23 cellular contexts compared by ENCODE assay signal in the genomic region with DNA sequence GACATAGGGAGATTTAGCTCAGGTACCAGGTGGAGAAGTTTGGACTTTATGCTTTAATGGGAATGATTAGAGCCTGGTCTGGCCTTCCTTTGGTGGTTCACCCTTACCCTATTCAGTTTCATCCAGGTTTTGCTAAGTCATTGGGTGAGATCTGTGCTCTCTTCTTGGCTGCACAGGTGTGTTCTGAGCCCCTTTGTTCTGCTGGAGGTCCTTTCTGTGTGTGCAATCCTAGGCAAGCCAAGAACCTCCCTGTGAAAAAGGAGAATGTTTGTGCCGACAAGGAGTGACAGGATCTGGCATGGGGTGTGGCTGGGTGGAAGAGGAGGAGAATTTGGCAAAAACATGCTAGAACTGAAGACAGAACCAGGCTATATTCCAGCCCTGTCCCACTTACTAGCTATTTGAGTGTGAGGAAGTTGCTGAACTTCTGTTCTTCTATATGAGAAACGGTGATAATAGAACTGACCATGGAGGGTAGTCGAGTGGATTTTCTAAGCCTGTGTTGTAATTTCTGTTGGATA. TPM values are rescaled to one million over a fixed set of nuclear protein-coding genes. Genes with fewer than 3 reads are reported as not detected.
DNase-seq lines count a peak whose midpoint lies in the region; ATAC-seq and TF ChIP-seq lines count a peak whose summit lies in the region.
"Had no signal": no experiment of that assay in that cellular context is flagged by ENCODE, and none has a peak within 500 bp of the region (broad histone marks: within the 10 kb centered on the region; RNA-seq: fewer than 3 reads in every experiment).

No MANE protein-coding gene starts in this region.

- H3K27ac ChIP-seq in right atrium auricular region (no peak overlapping the region), esophagus (ENCODE audit: low read depth in 2 of 2, low read length in 1 of 2) (peak overlapping the region; percentile 61 to 63), left ventricle myocardium inferior (replicated peaks) (peak overlapping the region; percentile 32)
- H3K27ac ChIP-seq: HL-60, Peyer's patch had no signal

- H3K9me3 ChIP-seq in right atrium auricular region (no peaks in the 10 kb centered on the region), esophagus (ENCODE audit: control insufficient read depth in 2 of 2, insufficient read depth in 1 of 2, low read depth in 1 of 2, low read length in 1 of 2) (no peaks in the 10 kb centered on the region), left ventricle myocardium inferior (replicated peaks) (no peaks in the 10 kb centered on the region)
- H3K9me3 ChIP-seq: BE2C, Peyer's patch had no signal

- H3K36me3 Mint-ChIP-seq in effector memory CD8-positive, alpha-beta T cell (ENCODE audit: insufficient read depth) = no peaks in the 10 kb centered on the region
- H3K36me3 Mint-ChIP-seq: CD4-positive, CD25-positive, alpha-beta regulatory T cell had no signal

- DNase-seq in Right ventricle myocardium inferior (ENCODE audit: missing footprints) (no peak), right atrium auricular region (ENCODE audit: low spot score) (no peak), left ventricle myocardium inferior (no peak), superior temporal gyrus (ENCODE audit: extremely low spot score) (peak; percentile 1), cerebellar nuclear complex (lab: John Stamatoyannopoulos, UW) (no peak), NCI-H526 treated with DMSO at 0.1 percent for 48 hours (lab: John Stamatoyannopoulos, UW) (no peak)
- no peak for DNase-seq in effector memory CD8-positive, alpha-beta T cell
- DNase-seq: 8988T; BE2C; CD4-positive, CD25-positive, alpha-beta regulatory T cell; COR-L47; DMS 273 treated with DMSO at 0.1 percent for 48 hours; HCEC 1CT; NCI-H1092 treated with DMSO at 0.1 percent for 48 hours; NCI-H2081; NCI-H2171 treated with DMSO at 0.1 percent for 48 hours; NCI-H446 treated with DMSO at 0.1 percent for 48 hours; Peyer's patch had no signal

- no peaks in the 10 kb centered on the region for H3K9me3 Mint-ChIP-seq in effector memory CD8-positive, alpha-beta T cell
- H3K9me3 Mint-ChIP-seq: GM23338 had no signal

- no peaks in the 10 kb centered on the region for H3K4me1 Mint-ChIP-seq in effector memory CD8-positive, alpha-beta T cell (ENCODE audit: low read depth in 2 of 2)
- H3K4me1 Mint-ChIP-seq: CD4-positive, CD25-positive, alpha-beta regulatory T cell; GM23338 had no signal

- WGBS in esophagus, 2 donors = 48 to 58% methylated on average over 3 of the region's 3 CpGs

- H3K27me3 ChIP-seq in right atrium auricular region (no peaks in the 10 kb centered on the region), esophagus (ENCODE audit: control insufficient read depth in 1 of 2, insufficient read depth in 2 of 2, low read length in 2 of 2) (no peaks in the 10 kb centered on the region), left ventricle myocardium inferior (ENCODE audit: low read depth) (peaks cover 9% of the 10 kb centered on the region)
- H3K27me3 ChIP-seq: BE2C, Peyer's patch had no signal

- H3K27ac Mint-ChIP-seq in effector memory CD8-positive, alpha-beta T cell = no peak overlapping the region
- H3K27ac Mint-ChIP-seq: CD4-positive, CD25-positive, alpha-beta regulatory T cell; GM23338 had no signal

- peak; percentile 45 for ATAC-seq in Right ventricle myocardium inferior
- no peak for ATAC-seq in effector memory CD8-positive, alpha-beta T cell (replicated peaks)
- ATAC-seq: GM23338 had no signal

- peaks cover 44 to 60% of the 10 kb centered on the region in 2 donors for H3K27me3 Mint-ChIP-seq in effector memory CD8-positive, alpha-beta T cell

- TF ChIP-seq CTCF in right atrium auricular region (IDR thresholded peaks at IDR 0.05) = no peak
- TF ChIP-seq CTCF in left ventricle myocardium inferior (IDR thresholded peaks at IDR 0.05; ENCODE audit: borderline replicate concordance) = no peak

- no peak overlapping the region for H3K4me3 ChIP-seq in right atrium auricular region
- no peak overlapping the region for H3K4me3 ChIP-seq in esophagus (ENCODE audit: low read depth in 1 of 2, low read length in 2 of 2)
- H3K4me3 ChIP-seq in left ventricle myocardium inferior = no peak overlapping the region
- H3K4me3 ChIP-seq: GM23338, Peyer's patch had no signal

- H3K36me3 ChIP-seq in right atrium auricular region = no peaks in the 10 kb centered on the region
- H3K36me3 ChIP-seq in esophagus (ENCODE audit: control insufficient read depth in 2 of 2, insufficient read depth in 2 of 2, low read length in 1 of 2) = no peaks in the 10 kb centered on the region
- no peaks in the 10 kb centered on the region for H3K36me3 ChIP-seq in left ventricle myocardium inferior
- H3K36me3 ChIP-seq: BE2C, Peyer's patch had no signal

- no peak overlapping the region for H3K4me3 Mint-ChIP-seq in effector memory CD8-positive, alpha-beta T cell
- H3K4me3 Mint-ChIP-seq: CD4-positive, CD25-positive, alpha-beta regulatory T cell; GM23338 had no signal

- intact Hi-C loops in Right ventricle myocardium inferior (cut with DNase I) = loop anchor here (5.0 kb wide), 2 partner anchors 49 to 56 kb away; a partner anchor contains a TSS
- intact Hi-C loops in left ventricle myocardium inferior (cut with micrococcal nuclease) = no loop called here

- H3K4me1 ChIP-seq in right atrium auricular region (no peaks in the 10 kb centered on the region), esophagus (ENCODE audit: control insufficient read depth in 2 of 2, insufficient read depth in 2 of 2, low read length in 1 of 2) (peaks cover 0 to 15% of the 10 kb centered on the region in 2 donors), left ventricle myocardium inferior (peaks cover 4% of the 10 kb centered on the region)
- H3K4me1 ChIP-seq: BE2C, Peyer's patch had no signal

RNA-seq across cellular contexts. Expression of a gene that starts 4.6 kb away (rescaled TPM):
- 2.8 TPM for total RNA-seq in Right ventricle myocardium inferior
- 1 to 10 TPM; 2.8 to 3.6 TPM for total RNA-seq in right atrium auricular region
- polyA plus RNA-seq in esophagus = 1 to 10 TPM; 1.6 to 2.2 TPM
- 2.4 TPM for total RNA-seq in left ventricle myocardium inferior
- total RNA-seq: CD4-positive, CD25-positive, alpha-beta regulatory T cell; HT1080; LHCN-M2 had no signal
- polyA plus RNA-seq: CD4-positive, CD25-positive, alpha-beta regulatory T cell had no signal

RNA-seq across cellular contexts. Expression of a gene that starts 24.2 kb away (rescaled TPM):
- total RNA-seq in Right ventricle myocardium inferior (121 TPM), right atrium auricular region (100 to 1,000 TPM; 121 to 197 TPM), left ventricle myocardium inferior (93.7 TPM)
- polyA plus RNA-seq in esophagus = 100 to 1,000 TPM in 1 of 2 donors, 10 to 100 TPM in 1; 77.5 to 106 TPM

RNA-seq across cellular contexts. Expression of a gene that starts 29.0 kb away (rescaled TPM):
- total RNA-seq in Right ventricle myocardium inferior = not detected
- total RNA-seq in right atrium auricular region = 10 to 100 TPM in 1 of 2 donors, not detected in 1; 21.6 TPM
- polyA plus RNA-seq in esophagus = 100 to 1,000 TPM; 125 to 132 TPM
- not detected for total RNA-seq in left ventricle myocardium inferior
- total RNA-seq: GM23338 had no signal
- polyA plus RNA-seq: GM23338 had no signal

RNA-seq across cellular contexts. Expression of a gene that starts 47.1 kb away (rescaled TPM):
- total RNA-seq in Right ventricle myocardium inferior (not detected), right atrium auricular region (under 1 TPM in 1 of 2 donors, not detected in 1; 0.19 TPM), left ventricle myocardium inferior (0.11 TPM)
- under 1 TPM; 0.10 to 0.28 TPM for polyA plus RNA-seq in esophagus
- total RNA-seq: CD4-positive, CD25-positive, alpha-beta regulatory T cell; GM23338; HT1080; LHCN-M2 had no signal
- polyA plus RNA-seq: CD4-positive, CD25-positive, alpha-beta regulatory T cell; GM23338 had no signal

RNA-seq across cellular contexts. Expression of a gene that starts 48.8 kb away (rescaled TPM):
- total RNA-seq in Right ventricle myocardium inferior = 77.4 TPM
- 10 to 100 TPM; 31.7 to 53.8 TPM for total RNA-seq in right atrium auricular region
- 100 to 1,000 TPM in 1 of 2 donors, 10 to 100 TPM in 1; 52.0 to 130 TPM for polyA plus RNA-seq in esophagus
- 67.3 TPM for total RNA-seq in left ventricle myocardium inferior

Comparison
In these comparisons a context has a peak if more than half of its experiments do, and no peak if none do; other contexts are left out.
1. H3K27ac ChIP-seq: peak in esophagus (2 of 2) and left ventricle myocardium inferior (single experiment); none in right atrium auricular region (0 of 2).